In genomic region chr4:48032721-48033120, GRCh38 we compare ENCODE assay signal across 28 cellular contexts. TPM values are rescaled to one million over a fixed set of nuclear protein-coding genes. Genes with fewer than 3 reads are reported as not detected.
DNase-seq lines count a peak whose midpoint lies in the region; ATAC-seq, FAIRE-seq and TF ChIP-seq lines count a peak whose summit lies in the region.
"Had no signal": no experiment of that assay in that cellular context is flagged by ENCODE, and none has a peak within 500 bp of the region (broad histone marks: within the 10 kb centered on the region; RNA-seq: fewer than 3 reads in every experiment).

No MANE protein-coding gene starts in this region.

- H2BK120ac ChIP-seq in mesendoderm (ENCODE audit: low read depth, low read length) = peak overlapping the region; percentile 28

- no peak overlapping the region for H3K23ac ChIP-seq in mesendoderm (ENCODE audit: low read length)

- no peak overlapping the region for H3K56ac ChIP-seq in mesendoderm (ENCODE audit: low read length)

- no peak for TF ChIP-seq CTCF in cardiac muscle cell (IDR thresholded peaks at IDR 0.05; ENCODE audit: low read depth, low read length)
- TF ChIP-seq CTCF in fibroblast of mammary gland (conservative IDR thresholded peaks at IDR 0.05; ENCODE audit: control insufficient read depth, insufficient read depth, low read depth, low read length) = no peak
- no peak for TF ChIP-seq CTCF in D721Med (IDR thresholded peaks at IDR 0.05; ENCODE audit: insufficient read depth, missing control alignments)

- peaks cover 33% of the 10 kb centered on the region for H3K4me1 ChIP-seq in cardiac muscle cell (ENCODE audit: low read depth)
- no peaks in the 10 kb centered on the region for H3K4me1 ChIP-seq in mesendoderm (ENCODE audit: control insufficient read depth, low read depth, low read length)
- H3K4me1 ChIP-seq: A549, ascending aorta had no signal

- H4K5ac ChIP-seq in mesendoderm (ENCODE audit: low read length) = no peak overlapping the region

- DNase-seq in cardiac muscle cell (ENCODE audit: low read depth in 1 of 2, low spot score in 1 of 2) = peak in 1 of 2 donors; percentile 27
- DNase-seq in left ventricle myocardium superior = no peak
- DNase-seq in fibroblast of mammary gland (ENCODE audit: low read depth) = peak; percentile 28
- DNase-seq in mesendoderm = no peak
- DNase-seq in D721Med (ENCODE audit: insufficient read length, low spot score) = no peak
- no peak for DNase-seq in retina
- DNase-seq in RKO (ENCODE audit: low spot score) = no peak
- DNase-seq: activated CD4-positive, CD25-positive, alpha-beta regulatory T cell treated with anti-CD3 and anti-CD28 coated beads, Interleukin-2, amount 50 U/mL, for 72 hours; activated CD8-positive, alpha-beta T cell treated with anti-CD3 and anti-CD28 coated beads for 36 hours; CD8-positive, alpha-beta T cell; cerebellar nuclear complex; DMS79; dorsolateral prefrontal cortex; GDM1; NCI-H1417 treated with DMSO at 0.1 percent for 48 hours; NCI-H2081; NCI-H82; SK-N-SH; T-helper 17 cell; tibial artery had no signal

- no peaks in the 10 kb centered on the region for H3K79me2 ChIP-seq in mesendoderm (ENCODE audit: control insufficient read depth, insufficient read depth, low read length)

- no peak overlapping the region for H3K9ac ChIP-seq in mesendoderm (ENCODE audit: low read length)
- H3K9ac ChIP-seq: KMS-11, SK-N-SH had no signal

- H3K4ac ChIP-seq in mesendoderm (ENCODE audit: low read depth, low read length) = no peak overlapping the region

- H3K79me1 ChIP-seq in mesendoderm (ENCODE audit: low read length) = no peaks in the 10 kb centered on the region

- H3K18ac ChIP-seq in mesendoderm (ENCODE audit: low read length) = no peak overlapping the region

- H3K27me3 ChIP-seq in cardiac muscle cell (no peaks in the 10 kb centered on the region), mesendoderm (ENCODE audit: insufficient read depth, low read length, poor library complexity) (no peaks in the 10 kb centered on the region)
- H3K27me3 ChIP-seq: ascending aorta, dorsolateral prefrontal cortex, tibial artery had no signal

- no peak overlapping the region for H2BK15ac ChIP-seq in mesendoderm (replicated peaks; ENCODE audit: low read depth)

- no peak for ATAC-seq in left ventricle myocardium superior
- ATAC-seq in GM21737 (IDR thresholded peaks at IDR 0.05; ENCODE audit: unreplicated experiment) = no peak
- ATAC-seq: A549; activated CD8-positive, alpha-beta T cell treated with anti-CD3 and anti-CD28 coated beads for 36 hours; activated naive CD4-positive, alpha-beta T cell treated with anti-CD3 and anti-CD28 coated beads, Interleukin-2, amount 50 U/mL, for 72 hours; CD8-positive, alpha-beta T cell; T-helper 17 cell had no signal

- intact Hi-C loops in left ventricle myocardium superior (cut with micrococcal nuclease) = no loop called here

- no peak overlapping the region for H3K4me2 ChIP-seq in mesendoderm (ENCODE audit: low read length)
- H3K4me2 ChIP-seq: A549, KMS-11, SK-N-SH had no signal

- FAIRE-seq in D721Med (lab: Jason Lieb, UNC) = no peak
- FAIRE-seq: A549 had no signal

- H3K36me3 ChIP-seq in cardiac muscle cell (no peaks in the 10 kb centered on the region), mesendoderm (ENCODE audit: control insufficient read depth, insufficient read depth, low read length) (no peaks in the 10 kb centered on the region)
- H3K36me3 ChIP-seq: ascending aorta, tibial artery had no signal

- H3K27ac ChIP-seq in cardiac muscle cell (peak overlapping the region; percentile 99), mesendoderm (ENCODE audit: low read depth, low read length) (no peak overlapping the region)
- H3K27ac ChIP-seq: A549, ascending aorta, dorsolateral prefrontal cortex, KMS-11, tibial artery had no signal

- H3K4me3 ChIP-seq in cardiac muscle cell (no peak overlapping the region), fibroblast of mammary gland (ENCODE audit: control insufficient read depth, low read depth, low read length) (no peak overlapping the region), mesendoderm (ENCODE audit: low read length) (no peak overlapping the region)
- H3K4me3 ChIP-seq: A549, ascending aorta, dorsolateral prefrontal cortex, tibial artery had no signal

- H3K9me3 ChIP-seq in cardiac muscle cell (ENCODE audit: low read depth) = no peaks in the 10 kb centered on the region
- H3K9me3 ChIP-seq: A549, ascending aorta, SK-N-SH, tibial artery had no signal

- no peak overlapping the region for H2BK5ac ChIP-seq in mesendoderm (ENCODE audit: low read length)

- no peak overlapping the region for H2AK5ac ChIP-seq in mesendoderm (ENCODE audit: low read length)

- H4K8ac ChIP-seq in mesendoderm (ENCODE audit: low read depth, low read length) = no peak overlapping the region

RNA-seq across cellular contexts. Expression of gene NIPAL1, which starts 16.1 kb away (rescaled TPM):
- total RNA-seq in cardiac muscle cell = 3.6 and 8.5 TPM in 2 replicates
- 2.1 and 5.5 TPM in 2 replicates for polyA plus RNA-seq in cardiac muscle cell
- total RNA-seq in left ventricle myocardium superior = 0.07 TPM
- polyA plus RNA-seq in mesendoderm (2013, experiment 1 of 2) = 2.6 TPM
- 2.7 TPM for polyA plus RNA-seq in mesendoderm (2013, experiment 2 of 2)

RNA-seq across cellular contexts. Expression of gene CNGA1, which starts 16.2 kb away (rescaled TPM):
- total RNA-seq in cardiac muscle cell = 1.9 TPM in 1 of 2 replicates, not detected in the other
- 0.54 and 2.2 TPM in 2 replicates for polyA plus RNA-seq in cardiac muscle cell
- not detected for total RNA-seq in left ventricle myocardium superior
- 0.11 TPM for polyA plus RNA-seq in mesendoderm (2013, experiment 1 of 2)
- 0.21 TPM for polyA plus RNA-seq in mesendoderm (2013, experiment 2 of 2)
- total RNA-seq: ascending aorta; CD8-positive, alpha-beta T cell; fibroblast of lung; lung microvascular endothelial cell; T-helper 17 cell had no signal
- polyA plus RNA-seq: fibroblast of lung, neural cell had no signal
